8 cellular contexts compared by ENCODE assay signal in genomic region chr15:62391565-62392262, GRCh38. TPM values are rescaled to one million over a fixed set of nuclear protein-coding genes. Genes with fewer than 3 reads are reported as not detected.
DNase-seq lines count a peak whose midpoint lies in the region; ATAC-seq and TF ChIP-seq lines count a peak whose summit lies in the region.

No MANE protein-coding gene starts in this region.

- no peak for ATAC-seq in thoracic aorta (ENCODE audit: insufficient number of reproducible peaks, low FRiP score, low read depth)
- no peak for ATAC-seq in HG02571 (IDR thresholded peaks at IDR 0.05; ENCODE audit: unreplicated experiment)
- no peak for ATAC-seq in GM18909 (IDR thresholded peaks at IDR 0.05; ENCODE audit: poor library complexity, unreplicated experiment)

- H3K4me2 ChIP-seq in fibroblast of lung (ENCODE audit: extremely low read depth, insufficient read depth, low read length): peak overlapping the region; percentile 89

- H3K27ac ChIP-seq in fibroblast of lung (ENCODE audit: insufficient read depth, low read length) (peak overlapping the region; percentile 80), thoracic aorta (peak overlapping the region; percentile 83)

- H3K9ac ChIP-seq in fibroblast of lung (ENCODE audit: insufficient read depth, low read length): peak overlapping the region; percentile 71
- H3K9ac ChIP-seq in mucosa of stomach (ENCODE audit: low read length): peak overlapping the region; percentile 75

- H3K9me3 ChIP-seq in fibroblast of lung (ENCODE audit: control insufficient read depth, insufficient read depth, low read depth, low read length) (no peaks in the 10 kb centered on the region), mucosa of stomach (ENCODE audit: control insufficient read depth, low read length) (no peaks in the 10 kb centered on the region), thoracic aorta (no peaks in the 10 kb centered on the region)

- peak; percentile 21 for TF ChIP-seq CTCF in GM06990 (IDR thresholded peaks at IDR 0.05; ENCODE audit: insufficient read depth, low read length, poor library complexity, severe bottlenecking)
- peak; percentile 51 to 54 for TF ChIP-seq CTCF in fibroblast of lung (conservative IDR thresholded peaks at IDR 0.05 in 1 of 2, IDR thresholded peaks at IDR 0.05 in 1 of 2; ENCODE audit: low read depth in 1 of 2, low read length in 2 of 2)
- peak; percentile 39 for TF ChIP-seq CTCF in thoracic aorta (IDR thresholded peaks at IDR 0.05)

- H4K20me1 ChIP-seq in fibroblast of lung (ENCODE audit: control insufficient read depth, extremely low read depth, insufficient read depth, low read length): no peaks in the 10 kb centered on the region

- peak overlapping the region; percentile 98 for H3K4me3 ChIP-seq in GM06990 (replicated peaks; ENCODE audit: low read depth, low read length)
- H3K4me3 ChIP-seq in fibroblast of lung (replicated peaks in 1 of 4; ENCODE audit: control extremely low read depth in 1 of 4, insufficient read depth in 1 of 4, low read depth in 3 of 4, low read length in 4 of 4): peak overlapping the region; percentile 82 to 95 (median 87)
- H3K4me3 ChIP-seq in mucosa of stomach (ENCODE audit: low read length): peak overlapping the region; percentile 95
- peak overlapping the region; percentile 98 for H3K4me3 ChIP-seq in thoracic aorta

- H3K36me3 ChIP-seq in GM06990 (ENCODE audit: control insufficient read depth, insufficient read depth, low read length) (no peaks in the 10 kb centered on the region), fibroblast of lung (ENCODE audit: control insufficient read depth, insufficient read depth, low read length) (no peaks in the 10 kb centered on the region), mucosa of stomach (ENCODE audit: control insufficient read depth, insufficient read depth, low read length) (no peaks in the 10 kb centered on the region), thoracic aorta (no peaks in the 10 kb centered on the region)

- H3K4me1 ChIP-seq in fibroblast of lung (ENCODE audit: control insufficient read depth, extremely low read depth, insufficient read depth, low read length) (peaks cover 10% of the 10 kb centered on the region), mucosa of stomach (ENCODE audit: control insufficient read depth, insufficient read depth, low read length) (peaks cover 10% of the 10 kb centered on the region), thoracic aorta (ENCODE audit: control insufficient read depth in 1 of 2, low read depth in 2 of 2) (peaks cover 8 to 36% of the 10 kb centered on the region in 2 donors)

- H2AFZ ChIP-seq in fibroblast of lung (ENCODE audit: low read length): peak overlapping the region; percentile 89

- peaks cover 22% of the 10 kb centered on the region for H3K79me2 ChIP-seq in fibroblast of lung (ENCODE audit: control insufficient read depth, insufficient read depth, low read length)

- DNase-seq in GM06990 (ENCODE audit: extremely low read depth, insufficient read length) (peak; percentile 56), MV-4-11 (lab: John Stamatoyannopoulos, UW) (peak; percentile 12), fibroblast of lung (ENCODE audit: low read depth in 2 of 2) (peak; percentile 62 to 64), thoracic aorta (ENCODE audit: low spot score) (no peak)
- peak; percentile 57 to 65 for DNase-seq in activated T-cell treated with anti-CD3 and anti-CD28 coated beads, Interleukin-2, amount 50 U/mL, for 48 hours

- H3K27me3 ChIP-seq in GM06990 (replicated peaks; ENCODE audit: control insufficient read depth, insufficient read depth, low read length) (no peaks in the 10 kb centered on the region; the same call in 1 of the 2 replicates), fibroblast of lung (ENCODE audit: control insufficient read depth, insufficient read depth, low read length) (no peaks in the 10 kb centered on the region), mucosa of stomach (ENCODE audit: control insufficient read depth, insufficient read depth, low read length) (no peaks in the 10 kb centered on the region), thoracic aorta (replicated peaks; ENCODE audit: insufficient read depth) (no peaks in the 10 kb centered on the region)

RNA-seq across cellular contexts. Expression of gene TLN2, which starts 1.4 kb away (rescaled TPM):
- total RNA-seq in fibroblast of lung: 28.8 and 51.2 TPM in 2 replicates
- polyA plus RNA-seq in fibroblast of lung: 4.6 and 16.3 TPM in 2 replicates
- polyA plus RNA-seq in fibroblast of lung (2012): 6.2 and 20.1 TPM in 2 replicates
- 23.1 and 94.7 TPM in 2 replicates for polyA minus RNA-seq in fibroblast of lung (ENCODE audit: low replicate concordance)
- 10 to 100 TPM; 41.2 to 63.8 TPM for total RNA-seq in thoracic aorta
